Comparison of ENCODE assay signal across 20 cellular contexts in genomic region chr22:19048531-19048930, GRCh38.
DNase-seq lines count a peak whose midpoint lies in the region; ATAC-seq, FAIRE-seq and TF ChIP-seq lines count a peak whose summit lies in the region.
"Had no signal": no experiment of that assay in that cellular context is flagged by ENCODE, and none has a peak within 500 bp of the region (broad histone marks: within the 10 kb centered on the region; RNA-seq: fewer than 3 reads in every experiment).

No MANE protein-coding gene starts in this region.

- H3K4me3 ChIP-seq in right lobe of liver (no peak overlapping the region), HepG2 (replicated peaks in 1 of 3; ENCODE audit: insufficient read depth in 1 of 3, low read depth in 2 of 3, low read length in 3 of 3) (no peak overlapping the region), esophagus squamous epithelium (no peak overlapping the region)
- H3K4me3 ChIP-seq: GM23338 had no signal

- intact Hi-C loops in right lobe of liver (cut with DNase I), result no loop called here
- intact Hi-C loops in HepG2 (cut with micrococcal nuclease; ENCODE audit: unreplicated experiment), result no loop called here
- intact Hi-C loops in esophagus squamous epithelium (cut with DNase I), result no loop called here

- no peak for DNase-seq in activated naive CD4-positive, alpha-beta T cell (lab: John Stamatoyannopoulos, UW)
- DNase-seq in right lobe of liver (peak in 2 of 3 donors; percentile 16 to 38), HepG2 (ENCODE audit: low spot score) (no peak), chondrocyte (ENCODE audit: low spot score) (no peak), OCI-M2 (lab: John Stamatoyannopoulos, UW; ENCODE audit: unreplicated experiment) (no peak), esophagus squamous epithelium (lab: John Stamatoyannopoulos, UW) (no peak)
- DNase-seq: CD8-positive, alpha-beta T cell; COR-L47; DMS153; DMS79 treated with DMSO at 0.1 percent for 48 hours; EL; H7 had no signal

- in situ Hi-C loops in HepG2 (cut with HindIII; ENCODE audit: extremely low pct_ligation_motif_present, low pct_unique_long_range_greater_than_20kb), result no loop called here

- no peaks in the 10 kb centered on the region for H3K79me2 ChIP-seq in HepG2 (ENCODE audit: insufficient read depth, low read length)

- no peak for FAIRE-seq in HepG2 (lab: Jason Lieb, UNC)
- FAIRE-seq: A204.1, D721Med, G401.6, GM12891 had no signal

- peaks cover 17% of the 10 kb centered on the region for H3K36me3 Mint-ChIP-seq in activated naive CD4-positive, alpha-beta T cell treated with anti-CD3 and anti-CD28 coated beads, Interleukin-2, amount 50 U/mL, for 24 hours
- peaks cover 33% of the 10 kb centered on the region for H3K36me3 Mint-ChIP-seq in chondrocyte (ENCODE audit: low read depth)

- no peak overlapping the region for H3K9ac ChIP-seq in HepG2 (ENCODE audit: insufficient read depth, low read depth, low read length)

- no peak overlapping the region for H3K4me3 Mint-ChIP-seq in activated naive CD4-positive, alpha-beta T cell treated with anti-CD3 and anti-CD28 coated beads, Interleukin-2, amount 50 U/mL, for 24 hours
- no peak overlapping the region for H3K4me3 Mint-ChIP-seq in chondrocyte (ENCODE audit: unreplicated experiment)
- H3K4me3 Mint-ChIP-seq: CD14-positive monocyte; CD8-positive, alpha-beta T cell; GM23338 had no signal

- no TSS peak for BruUV-seq in HepG2 (replicated peaks; lab: Mats Ljungman, UMichigan)

- no peak overlapping the region for H3K4me2 ChIP-seq in HepG2 (ENCODE audit: low read depth, low read length)
- H3K4me2 ChIP-seq: GM23338 had no signal

- no peak for TF ChIP-seq RAD21 in HepG2 (CRISPR knock-in tag; IDR thresholded peaks at IDR 0.05)

- H3K27me3 Mint-ChIP-seq in activated naive CD4-positive, alpha-beta T cell treated with anti-CD3 and anti-CD28 coated beads, Interleukin-2, amount 50 U/mL, for 24 hours, result no peaks in the 10 kb centered on the region
- no peaks in the 10 kb centered on the region for H3K27me3 Mint-ChIP-seq in chondrocyte (ENCODE audit: low read depth)

- H3K9me3 ChIP-seq in right lobe of liver (no peaks in the 10 kb centered on the region), HepG2 (ENCODE audit: low read length) (no peaks in the 10 kb centered on the region), esophagus squamous epithelium (no peaks in the 10 kb centered on the region)

- H3K27me3 ChIP-seq in right lobe of liver (no peaks in the 10 kb centered on the region), HepG2 (ENCODE audit: control insufficient read depth in 1 of 2, insufficient read depth in 2 of 2, low read length in 2 of 2) (no peaks in the 10 kb centered on the region), esophagus squamous epithelium (no peaks in the 10 kb centered on the region)

- no peak overlapping the region for H2AFZ ChIP-seq in HepG2 (ENCODE audit: low read length)
- H2AFZ ChIP-seq: GM23338 had no signal

- H3K27ac ChIP-seq in right lobe of liver (no peak overlapping the region), HepG2 (ENCODE audit: extremely low read length, insufficient read depth, low read length) (no peak overlapping the region), esophagus squamous epithelium (no peak overlapping the region)
- H3K27ac ChIP-seq: HL-60 had no signal

- TF ChIP-seq EP300 in HepG2 (IDR thresholded peaks at IDR 0.05; ENCODE audit: low read depth in 2 of 2, low read length in 2 of 2) (no peak), HepG2 (CRISPR knock-in tag; IDR thresholded peaks at IDR 0.05; ENCODE audit: borderline replicate concordance) (no peak)

- WGBS in right lobe of liver (ENCODE audit: insufficient coverage, low coverage, low lambda C conversion rate, missing lambda C conversion rate), result 100% methylated on average over 2 of the region's 5 CpGs
- 96% methylated on average over 4 of the region's 5 CpGs for WGBS in HepG2 (ENCODE audit: low lambda C conversion rate)
- WGBS in esophagus squamous epithelium, 2 donors, result 81 to 90% methylated on average over 1 to 4 of the region's 5 CpGs

- CTCF ChIA-PET in HepG2 (lab: Yijun Ruan, JAX; ENCODE audit: low intra/inter-chr PET ratio, low total read pairs), result no interaction called here

- TF ChIP-seq CTCF in right lobe of liver (IDR thresholded peaks at IDR 0.05), result no peak
- TF ChIP-seq CTCF in HepG2 (CRISPR knock-in tag; IDR thresholded peaks at IDR 0.05), result no peak
- no peak for TF ChIP-seq CTCF in chondrocyte (IDR thresholded peaks at IDR 0.05)
- no peak for TF ChIP-seq CTCF in esophagus squamous epithelium (IDR thresholded peaks at IDR 0.05)

- POLR2A ChIA-PET in HepG2 (lab: Yijun Ruan, JAX), result no interaction called here

- H3K4me1 Mint-ChIP-seq in activated naive CD4-positive, alpha-beta T cell treated with anti-CD3 and anti-CD28 coated beads, Interleukin-2, amount 50 U/mL, for 24 hours, result peaks cover 8% of the 10 kb centered on the region
- H3K4me1 Mint-ChIP-seq in chondrocyte (ENCODE audit: low read depth), result no peaks in the 10 kb centered on the region
- H3K4me1 Mint-ChIP-seq: CD14-positive monocyte, GM23338 had no signal

- H3K4me1 ChIP-seq in right lobe of liver, result peaks cover 0 to 3% (median 0%) of the 10 kb centered on the region in 4 donors
- no peaks in the 10 kb centered on the region for H3K4me1 ChIP-seq in HepG2 (ENCODE audit: insufficient read depth, low read length)
- H3K4me1 ChIP-seq in esophagus squamous epithelium, result no peaks in the 10 kb centered on the region

- H3K27ac Mint-ChIP-seq in activated naive CD4-positive, alpha-beta T cell treated with anti-CD3 and anti-CD28 coated beads, Interleukin-2, amount 50 U/mL, for 24 hours, result peak overlapping the region; percentile 72
- H3K27ac Mint-ChIP-seq in chondrocyte (ENCODE audit: unreplicated experiment), result peak overlapping the region; percentile 36
- H3K27ac Mint-ChIP-seq: GM23338 had no signal

- TF ChIP-seq POLR2A in right lobe of liver (IDR thresholded peaks at IDR 0.05) (no peak), HepG2 (IDR thresholded peaks at IDR 0.05; ENCODE audit: insufficient read depth in 1 of 2, low read depth in 2 of 2, low read length in 2 of 2) (no peak), esophagus squamous epithelium (IDR thresholded peaks at IDR 0.05) (no peak)

- peaks cover 0 to 85% (median 31%) of the 10 kb centered on the region in 4 donors for H3K36me3 ChIP-seq in right lobe of liver
- peaks cover 36 to 88% of the 10 kb centered on the region in 2 experiments for H3K36me3 ChIP-seq in HepG2 (replicated peaks in 1 of 2; ENCODE audit: control insufficient read depth in 1 of 2, insufficient read depth in 2 of 2, low read length in 2 of 2)
- H3K36me3 ChIP-seq in esophagus squamous epithelium, result peaks cover 24 to 98% (median 62%) of the 10 kb centered on the region in 3 donors

- ATAC-seq in right lobe of liver (no peak), HepG2 (no peak)
- ATAC-seq: CD8-positive, alpha-beta T cell; GM23338 had no signal

- H4K20me1 ChIP-seq in HepG2 (ENCODE audit: insufficient read depth, low read length), result no peaks in the 10 kb centered on the region

- no peaks in the 10 kb centered on the region for H3K9me3 Mint-ChIP-seq in activated naive CD4-positive, alpha-beta T cell treated with anti-CD3 and anti-CD28 coated beads, Interleukin-2, amount 50 U/mL, for 24 hours
- no peaks in the 10 kb centered on the region for H3K9me3 Mint-ChIP-seq in chondrocyte (ENCODE audit: low read depth)
- H3K9me3 Mint-ChIP-seq: CD14-positive monocyte; CD8-positive, alpha-beta T cell; GM23338 had no signal

TF ChIP-seq in HepG2, 621 proteins besides CTCF, POLR2A, EP300 and RAD21:
- TF ChIP-seq XBP1 (CRISPR knock-in tag; IDR thresholded peaks at IDR 0.05), result no peak
- TF ChIP-seq ZNF570 (CRISPR knock-in tag; IDR thresholded peaks at IDR 0.05; ENCODE audit: borderline replicate concordance), result no peak
- TF ChIP-seq ZNF816 (CRISPR knock-in tag; IDR thresholded peaks at IDR 0.05; ENCODE audit: borderline replicate concordance), result no peak
- TF ChIP-seq, protein P1, sequence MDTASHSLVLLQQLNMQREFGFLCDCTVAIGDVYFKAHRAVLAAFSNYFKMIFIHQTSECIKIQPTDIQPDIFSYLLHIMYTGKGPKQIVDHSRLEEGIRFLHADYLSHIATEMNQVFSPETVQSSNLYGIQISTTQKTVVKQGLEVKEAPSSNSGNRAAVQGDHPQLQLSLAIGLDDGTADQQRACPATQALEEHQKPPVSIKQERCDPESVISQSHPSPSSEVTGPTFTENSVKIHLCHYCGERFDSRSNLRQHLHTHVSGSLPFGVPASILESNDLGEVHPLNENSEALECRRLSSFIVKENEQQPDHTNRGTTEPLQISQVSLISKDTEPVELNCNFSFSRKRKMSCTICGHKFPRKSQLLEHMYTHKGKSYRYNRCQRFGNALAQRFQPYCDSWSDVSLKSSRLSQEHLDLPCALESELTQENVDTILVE (CRISPR knock-in tag; IDR thresholded peaks at IDR 0.05), result no peak

Comparison
In these comparisons a context has a peak if more than half of its experiments do, and no peak if none do; other contexts are left out.
1. DNase-seq: peak in right lobe of liver (2 of 3); none in activated naive CD4-positive, alpha-beta T cell (0 of 4), HepG2 (single experiment), chondrocyte (single experiment), OCI-M2 (single experiment) and esophagus squamous epithelium (single experiment).